In the genomic region with DNA sequence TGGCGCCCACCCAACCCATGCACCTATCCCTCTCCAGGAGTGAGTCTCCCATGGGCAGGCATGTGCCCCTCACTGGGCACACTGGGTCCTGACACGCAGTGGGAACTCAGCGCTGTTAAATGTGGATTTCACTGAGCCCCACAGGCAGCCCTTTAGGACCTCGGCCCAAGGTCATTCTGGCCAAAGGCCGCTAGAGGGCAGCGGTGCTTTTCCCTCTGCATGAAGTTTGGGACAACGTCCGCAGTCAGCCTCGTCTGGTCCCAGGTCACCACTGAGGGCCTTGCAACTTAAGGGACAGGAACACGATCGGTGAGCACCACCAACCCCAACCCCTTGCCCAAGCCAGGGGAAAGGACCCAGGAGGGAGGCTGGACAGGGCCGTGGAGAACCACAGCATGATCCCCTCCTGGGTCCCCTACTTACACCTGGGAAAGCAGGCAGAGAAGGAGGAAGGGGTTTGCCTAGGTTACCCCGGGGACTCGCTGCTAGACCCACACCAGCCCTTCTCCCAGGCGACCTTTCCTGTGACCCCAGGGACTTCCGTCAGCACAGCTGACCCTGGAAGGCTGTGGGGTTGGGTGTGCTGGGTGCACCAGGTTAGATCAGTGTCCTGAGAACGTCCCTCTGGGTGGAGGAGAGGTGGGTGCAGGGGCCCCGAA, we compare ENCODE assay signal across 8 cellular contexts. TPM values are rescaled to one million over a fixed set of nuclear protein-coding genes. Genes with fewer than 3 reads are reported as not detected.
A peak's percentile ranks its signal among the peaks of the same experiment; 100 is the strongest.
DNase-seq lines count a peak whose midpoint lies in the region; ATAC-seq and TF ChIP-seq lines count a peak whose summit lies in the region.

No MANE protein-coding gene starts in this region.

- H3K27me3 Mint-ChIP-seq in neural crest cell (ENCODE audit: low read depth): peaks cover 10% of the 10 kb centered on the region

- TF ChIP-seq CTCF in foreskin keratinocyte (conservative IDR thresholded peaks at IDR 0.05) (peak; percentile 88), neural crest cell (conservative IDR thresholded peaks at IDR 0.05) (peak; percentile 85), upper lobe of right lung (IDR thresholded peaks at IDR 0.05) (peak; percentile 91)

- no peaks in the 10 kb centered on the region for H3K9me3 ChIP-seq in upper lobe of right lung

- H3K4me1 ChIP-seq in foreskin keratinocyte (no peaks in the 10 kb centered on the region), upper lobe of right lung (no peaks in the 10 kb centered on the region)

- ATAC-seq in HG02642 (IDR thresholded peaks at IDR 0.05; ENCODE audit: poor library complexity, unreplicated experiment): peak; percentile 81
- ATAC-seq in foreskin keratinocyte: peak; percentile 73
- ATAC-seq in upper lobe of right lung: peak; percentile 93

- H3K36me3 ChIP-seq in upper lobe of right lung: no peaks in the 10 kb centered on the region

- no peak overlapping the region for H3K4me3 ChIP-seq in upper lobe of right lung

- no peak overlapping the region for H3K4me3 Mint-ChIP-seq in neural crest cell

- intact Hi-C loops in upper lobe of right lung (cut with DNase I): no loop called here

- DNase-seq in NCI-H510A treated with DMSO at 0.1 percent for 48 hours (lab: John Stamatoyannopoulos, UW): peak; percentile 49
- no peak for DNase-seq in NCI-H510A (lab: John Stamatoyannopoulos, UW)
- DNase-seq in NCI-H526 (lab: John Stamatoyannopoulos, UW): peak; percentile 42 to 92
- DNase-seq in activated T-cell treated with anti-CD3 and anti-CD28 coated beads for 24 hours (ENCODE audit: low read depth): peak; percentile 25
- DNase-seq in foreskin keratinocyte: peak in 1 of 2 donors; percentile 30
- DNase-seq in neural crest cell (ENCODE audit: low read depth, low spot score): peak; percentile 80
- DNase-seq in upper lobe of right lung: peak; percentile 83

- H3K27ac ChIP-seq in foreskin keratinocyte (no peak overlapping the region), upper lobe of right lung (no peak overlapping the region)

- no peaks in the 10 kb centered on the region for H3K9me3 Mint-ChIP-seq in neural crest cell

- H3K4me1 Mint-ChIP-seq in neural crest cell: peaks cover 3% of the 10 kb centered on the region

- no peak overlapping the region for H3K27ac Mint-ChIP-seq in neural crest cell (ENCODE audit: unreplicated experiment)

- no peaks in the 10 kb centered on the region for H3K36me3 Mint-ChIP-seq in neural crest cell (ENCODE audit: low read depth)

- H3K27me3 ChIP-seq in foreskin keratinocyte (peaks cover 37% of the 10 kb centered on the region), upper lobe of right lung (peaks cover 4% of the 10 kb centered on the region)

RNA-seq across cellular contexts. Expression of a gene that starts 24.0 kb away (rescaled TPM):
- total RNA-seq in foreskin keratinocyte: 0.42 TPM in 1 of 2 replicates, not detected in the other
- polyA plus RNA-seq in foreskin keratinocyte: 0.39 and 0.70 TPM in 2 replicates
- 13.2 and 13.5 TPM in 2 replicates for total RNA-seq in neural crest cell
- 11.5 TPM for total RNA-seq in upper lobe of right lung

RNA-seq across cellular contexts. Expression of a gene that starts 56.0 kb away (rescaled TPM):
- total RNA-seq in foreskin keratinocyte: 7.7 and 8.3 TPM in 2 replicates
- 4.5 and 5.0 TPM in 2 replicates for polyA plus RNA-seq in foreskin keratinocyte
- 3.4 and 3.5 TPM in 2 replicates for total RNA-seq in neural crest cell
- total RNA-seq in upper lobe of right lung: 2.8 TPM
